8 cellular contexts compared by ENCODE assay signal in the genomic region with DNA sequence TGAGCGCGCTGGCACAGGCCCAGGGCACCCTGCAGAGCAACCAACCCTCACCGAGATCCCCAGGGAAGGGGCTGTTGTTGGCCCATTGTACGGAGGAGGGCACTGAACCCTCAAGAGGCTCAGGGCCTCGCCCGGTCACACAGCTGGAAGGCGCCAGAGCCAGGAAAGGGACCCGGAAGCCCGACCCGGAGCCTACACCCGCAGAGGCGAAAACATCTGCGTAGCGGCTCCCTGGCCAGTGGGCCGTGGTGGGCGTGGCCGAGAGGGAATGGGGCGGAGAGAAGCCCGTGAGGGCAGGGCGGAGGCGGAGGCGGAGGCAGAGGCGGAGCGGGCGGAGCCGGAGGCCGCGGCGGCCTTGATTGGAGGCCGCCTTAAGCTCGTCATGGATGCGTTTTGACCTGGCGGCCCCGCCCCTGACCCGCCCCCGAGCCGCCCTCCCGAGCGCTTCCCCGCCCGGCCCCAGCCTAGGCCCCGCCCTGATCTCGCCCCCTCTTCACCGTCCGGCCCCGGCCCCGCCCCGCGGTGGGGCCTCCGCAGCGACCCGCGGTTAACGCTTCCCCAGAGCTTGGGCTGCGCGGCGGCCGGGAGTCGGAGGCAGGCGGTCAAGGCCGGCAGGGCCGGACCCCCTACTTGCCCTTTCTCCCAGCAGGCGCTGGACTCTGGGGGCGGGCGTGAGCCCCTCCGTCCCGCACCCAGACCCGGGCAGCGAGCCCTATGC. TPM values are rescaled to one million over a fixed set of nuclear protein-coding genes. Genes with fewer than 3 reads are reported as not detected.
DNase-seq lines count a peak whose midpoint lies in the region; ATAC-seq, FAIRE-seq and TF ChIP-seq lines count a peak whose summit lies in the region.

No MANE protein-coding gene starts in this region.

- intact Hi-C loops in Right ventricle myocardium inferior (cut with DNase I): loop anchor here (5.0 to 10.0 kb wide), 4 partner anchors 172 to 489 kb away; partner anchors contain the start of genes ADRM1 and RPS21
- intact Hi-C loops in pancreas (cut with DNase I): no loop called here
- intact Hi-C loops in thyroid gland (cut with DNase I): loop anchor here (5.0 kb wide), 1 partner anchor 297 kb away; no protein-coding TSS in a partner anchor

- H3K27ac ChIP-seq in pancreas (peak overlapping the region; percentile 77 to 92 (median 90)), thyroid gland (peak overlapping the region; percentile 76 to 94 (median 78))

- no peaks in the 10 kb centered on the region for H3K27me3 Mint-ChIP-seq in activated naive CD8-positive, alpha-beta T cell treated with anti-CD3 and anti-CD28 coated beads for 36 hours

- H3K4me3 ChIP-seq in pancreas: peak overlapping the region in 3 of 4 donors; percentile 31 to 67 (median 67)
- peak overlapping the region in 1 of 3 donors; percentile 50 for H3K4me3 ChIP-seq in thyroid gland (replicated peaks in 1 of 3)

- WGBS in pancreas, 2 donors: 1% methylated on average over 59 to 69 of the region's 69 CpGs
- 0% methylated on average over 15 to 20 of the region's 69 CpGs for WGBS in thyroid gland, 2 donors

- H3K9me3 ChIP-seq in pancreas: no peaks in the 10 kb centered on the region
- H3K9me3 ChIP-seq in thyroid gland: no peaks in the 10 kb centered on the region

- peak overlapping the region; percentile 84 for H3K4me3 Mint-ChIP-seq in activated naive CD8-positive, alpha-beta T cell treated with anti-CD3 and anti-CD28 coated beads for 36 hours

- H3K27me3 ChIP-seq in pancreas (no peaks in the 10 kb centered on the region), thyroid gland (no peaks in the 10 kb centered on the region)

- peak overlapping the region; percentile 85 for H3K27ac Mint-ChIP-seq in activated naive CD8-positive, alpha-beta T cell treated with anti-CD3 and anti-CD28 coated beads for 36 hours

- H3K4me1 ChIP-seq in pancreas (peaks cover 0 to 9% (median 5%) of the 10 kb centered on the region in 3 donors), thyroid gland (peaks cover 16 to 25% of the 10 kb centered on the region in 2 donors)

- FAIRE-seq in pancreas (lab: Jason Lieb, UNC): no peak

- H3K36me3 ChIP-seq in pancreas: peaks cover 0 to 3% (median 1%) of the 10 kb centered on the region in 3 donors
- H3K36me3 ChIP-seq in thyroid gland: peaks cover under 1 to 7% of the 10 kb centered on the region in 2 donors

- no peaks in the 10 kb centered on the region for H3K9me3 Mint-ChIP-seq in activated naive CD8-positive, alpha-beta T cell treated with anti-CD3 and anti-CD28 coated beads for 36 hours

- ATAC-seq in HG02623 (IDR thresholded peaks at IDR 0.05; ENCODE audit: unreplicated experiment): peak; percentile 57
- peak; percentile 94 for ATAC-seq in Right ventricle myocardium inferior
- peak; percentile 85 to 92 (median 87) for ATAC-seq in pancreas

- TF ChIP-seq CTCF in GM10266 (IDR thresholded peaks at IDR 0.05; ENCODE audit: control insufficient read depth, insufficient read depth, low read depth, missing control alignments): no peak
- no peak for TF ChIP-seq CTCF in pancreas (IDR thresholded peaks at IDR 0.05)
- TF ChIP-seq CTCF in thyroid gland (IDR thresholded peaks at IDR 0.05): peak in 1 of 6 experiments; percentile 12

- peaks cover 7% of the 10 kb centered on the region for H3K36me3 Mint-ChIP-seq in activated naive CD8-positive, alpha-beta T cell treated with anti-CD3 and anti-CD28 coated beads for 36 hours

- peaks cover 36% of the 10 kb centered on the region for H3K4me1 Mint-ChIP-seq in activated naive CD8-positive, alpha-beta T cell treated with anti-CD3 and anti-CD28 coated beads for 36 hours

- DNase-seq in GM10266 (ENCODE audit: extremely low spot score): peak; percentile 98
- DNase-seq in NCI-H1092 treated with DMSO at 0.1 percent for 48 hours (lab: John Stamatoyannopoulos, UW): peak; percentile 93
- peak; percentile 74 for DNase-seq in SKM-1 (lab: John Stamatoyannopoulos, UW; ENCODE audit: unreplicated experiment)
- DNase-seq in activated naive CD8-positive, alpha-beta T cell treated with anti-CD3 and anti-CD28 coated beads for 36 hours: peak; percentile 97
- peak; percentile 99 for DNase-seq in Right ventricle myocardium inferior (ENCODE audit: missing footprints)
- DNase-seq in pancreas: peak; percentile 95 to 99 (median 98)
- DNase-seq in thyroid gland: peak; percentile 97 to 98

- peak in 1 of 2 donors; percentile 89 for TF ChIP-seq POLR2A in thyroid gland (IDR thresholded peaks at IDR 0.05)

RNA-seq across cellular contexts. Expression of gene MRGBP, which starts 2.1 kb away (rescaled TPM):
- total RNA-seq in activated naive CD8-positive, alpha-beta T cell treated with anti-CD3 and anti-CD28 coated beads for 36 hours: 10 to 100 TPM; 19.3 to 19.8 TPM
- total RNA-seq in Right ventricle myocardium inferior (10.0 TPM), pancreas (1 to 10 TPM; 2.6 to 4.4 (median 3.7) TPM), thyroid gland (10 to 100 TPM in 3 of 4 donors, 1 to 10 TPM in 1; 9.9 to 14.6 (median 12.4) TPM)
- 10 to 100 TPM in 1 of 2 donors, 1 to 10 TPM in 1; 5.3 to 11.3 TPM for polyA plus RNA-seq in pancreas

RNA-seq across cellular contexts. Expression of gene OGFR, which starts 10.5 kb away (rescaled TPM):
- 10 to 100 TPM; 66.1 to 69.9 TPM for total RNA-seq in activated naive CD8-positive, alpha-beta T cell treated with anti-CD3 and anti-CD28 coated beads for 36 hours
- total RNA-seq in Right ventricle myocardium inferior (22.5 TPM), pancreas (10 to 100 TPM; 18.1 to 25.4 (median 21.0) TPM), thyroid gland (10 to 100 TPM; 50.0 to 67.6 (median 63.7) TPM)
- polyA plus RNA-seq in pancreas: 10 to 100 TPM; 50.8 to 79.5 TPM

RNA-seq across cellular contexts. Expression of gene COL9A3, which starts 22.7 kb away (rescaled TPM):
- 1 to 10 TPM in 1 of 2 experiments, under 1 TPM in 1; 0.35 to 1.0 TPM for total RNA-seq in activated naive CD8-positive, alpha-beta T cell treated with anti-CD3 and anti-CD28 coated beads for 36 hours
- total RNA-seq in Right ventricle myocardium inferior (5.5 TPM), pancreas (10 to 100 TPM in 1 of 6 donors, 1 to 10 TPM in 5; 1.7 to 35.2 (median 7.3) TPM), thyroid gland (100 to 1,000 TPM in 1 of 4 donors, 10 to 100 TPM in 2, 1 to 10 TPM in 1; 5.3 to 113 (median 62.8) TPM)
- polyA plus RNA-seq in pancreas: 100 to 1,000 TPM; 149 to 183 TPM

Comparison
In these comparisons a context has a peak if more than half of its experiments do, and no peak if none do; other contexts are left out.
1. intact Hi-C loops: an anchor here in Right ventricle myocardium inferior (5.0 to 10.0 kb wide) and thyroid gland (5.0 kb wide); none called in pancreas.